In genomic region chrX:100687546-100687945, GRCh38 we compare ENCODE assay signal across 10 cellular contexts. TPM values are rescaled to one million over a fixed set of nuclear protein-coding genes. Genes with fewer than 3 reads are reported as not detected.
DNase-seq lines count a peak whose midpoint lies in the region; ATAC-seq and TF ChIP-seq lines count a peak whose summit lies in the region.
"Had no signal": no experiment of that assay in that cellular context is flagged by ENCODE, and none has a peak within 500 bp of the region (broad histone marks: within the 10 kb centered on the region; RNA-seq: fewer than 3 reads in every experiment).

No MANE protein-coding gene starts in this region.

- intact Hi-C loops in OCI-LY7 (cut with micrococcal nuclease; ENCODE audit: unreplicated experiment): loop anchor here (5.0 kb wide), 1 partner anchor 520 kb away; no protein-coding TSS in a partner anchor

- H2AFZ ChIP-seq in OCI-LY7 (ENCODE audit: low read length): peak overlapping the region; percentile 91

- H3K9me3 ChIP-seq in OCI-LY7 (ENCODE audit: low read length): no peaks in the 10 kb centered on the region

- peaks cover 21% of the 10 kb centered on the region for H3K4me1 ChIP-seq in OCI-LY7 (ENCODE audit: insufficient read depth, low read length, poor library complexity, severe bottlenecking)

- CTCF ChIA-PET in OCI-LY7 (lab: Charles Lee; ENCODE audit: unreplicated experiment): interaction anchor here (0.6 to 3.1 kb wide), 2 partner anchors 17 to 81 kb away, joined by 4 to 10 read pairs; no protein-coding TSS in a partner anchor

- no peaks in the 10 kb centered on the region for H3K9me2 ChIP-seq in OCI-LY7 (ENCODE audit: insufficient read depth, low read length)

- no peaks in the 10 kb centered on the region for H4K20me1 ChIP-seq in OCI-LY7 (ENCODE audit: insufficient read depth, low read length)

- ATAC-seq in GM19397 (IDR thresholded peaks at IDR 0.05; ENCODE audit: unreplicated experiment): peak; percentile 54
- peak; percentile 82 for ATAC-seq in HG02973 (IDR thresholded peaks at IDR 0.05; ENCODE audit: unreplicated experiment)
- no peak for ATAC-seq in SK-N-SH treated with all-trans-retinoic acid at 6 μM for 48 hours
- ATAC-seq in omental fat pad (ENCODE audit: low FRiP score): no peak

- H3K79me2 ChIP-seq in OCI-LY7 (ENCODE audit: insufficient read depth, low read depth, low read length): no peaks in the 10 kb centered on the region

- peak overlapping the region; percentile 35 for H3K27ac ChIP-seq in OCI-LY7 (ENCODE audit: low read depth, low read length, poor library complexity, severe bottlenecking)

- DNase-seq in GM10266 (ENCODE audit: extremely low spot score) (peak; percentile 2), OCI-LY7 (ENCODE audit: low spot score) (peak; percentile 54), DMS 273 treated with DMSO at 0.1 percent for 48 hours (lab: John Stamatoyannopoulos, UW) (no peak), HuH-7.5 (ENCODE audit: low spot score) (no peak), omental fat pad (ENCODE audit: low spot score) (no peak)
- DNase-seq: CD4-positive, CD25-positive, alpha-beta regulatory T cell; SW 1271 had no signal

- H3K36me3 ChIP-seq in OCI-LY7 (ENCODE audit: insufficient read depth, low read length): no peaks in the 10 kb centered on the region

- no peak for TF ChIP-seq CTCF in GM10266 (IDR thresholded peaks at IDR 0.05; ENCODE audit: control insufficient read depth, insufficient read depth, low read depth, missing control alignments)
- no peak for TF ChIP-seq CTCF in OCI-LY7 (conservative IDR thresholded peaks at IDR 0.05; ENCODE audit: low read length)
- TF ChIP-seq CTCF in omental fat pad (IDR thresholded peaks at IDR 0.05): no peak

- BruUV-seq in OCI-LY7 (replicated peaks; lab: Mats Ljungman, UMichigan): no TSS peak

- POLR2A ChIA-PET in OCI-LY7 (lab: Charles Lee): interaction anchor here (0.8 to 1.0 kb wide), 2 partner anchors 81 to 124 kb away, joined by 3 to 5 read pairs; no protein-coding TSS in a partner anchor

- H3K4me3 ChIP-seq in OCI-LY7 (ENCODE audit: low read depth, low read length, poor library complexity, severe bottlenecking): no peak overlapping the region

- peak overlapping the region; percentile 63 for H3K4me2 ChIP-seq in OCI-LY7 (ENCODE audit: low read length)

TF ChIP-seq in SK-N-SH treated with all-trans-retinoic acid at 6 μM for 48 hours, 23 proteins besides CTCF, POLR2A, EP300 and RAD21:
- TF ChIP-seq CREB5 (CRISPR knock-in tag; IDR thresholded peaks at IDR 0.05; ENCODE audit: low read depth) (no peak), ZC3H10 (CRISPR knock-in tag; IDR thresholded peaks at IDR 0.05) (no peak), ZNF565 (CRISPR knock-in tag; conservative IDR thresholded peaks at IDR 0.05; ENCODE audit: low read depth) (no peak), POU6F1 (CRISPR knock-in tag; IDR thresholded peaks at IDR 0.05; ENCODE audit: borderline replicate concordance, low read depth) (no peak), ZNF70 (CRISPR knock-in tag; IDR thresholded peaks at IDR 0.05) (no peak), BACH2 (CRISPR knock-in tag; IDR thresholded peaks at IDR 0.05; ENCODE audit: borderline replicate concordance) (no peak), TCF4 (CRISPR knock-in tag; IDR thresholded peaks at IDR 0.05; ENCODE audit: borderline replicate concordance) (no peak), ARNTL (CRISPR knock-in tag; IDR thresholded peaks at IDR 0.05; ENCODE audit: borderline replicate concordance, low read depth) (no peak), ZFP30 (CRISPR knock-in tag; IDR thresholded peaks at IDR 0.05) (no peak), RARB (CRISPR knock-in tag; IDR thresholded peaks at IDR 0.05) (no peak)
TF ChIP-seq in SK-N-SH treated with all-trans-retinoic acid at 6 μM for 48 hours: peak in this region for 0.

RNA-seq across cellular contexts. Expression of gene SRPX2, which starts 43.5 kb away (rescaled TPM):
- not detected in 2 replicates for total RNA-seq in OCI-LY7 (2014; rRNA removed; shearing (Covaris generic))
- total RNA-seq in OCI-LY7 (2022): not detected in 2 replicates
- total RNA-seq in omental fat pad: 100 to 1,000 TPM in 2 of 4 donors, 10 to 100 TPM in 2; 77.9 to 327 (median 148) TPM
- total RNA-seq: CD4-positive, CD25-positive, alpha-beta regulatory T cell had no signal

RNA-seq across cellular contexts. Expression of gene SYTL4, which starts 44.4 kb away (rescaled TPM):
- not detected in 2 replicates for total RNA-seq in OCI-LY7 (2014; rRNA removed; shearing (Covaris generic))
- total RNA-seq in OCI-LY7 (2022) (not detected in 2 replicates), omental fat pad (10 to 100 TPM; 10.2 to 37.2 (median 14.8) TPM)

RNA-seq across cellular contexts. Expression of gene TSPAN6, which starts 50.9 kb away (rescaled TPM):
- not detected in 2 replicates for total RNA-seq in OCI-LY7 (2014; rRNA removed; shearing (Covaris generic))
- total RNA-seq in OCI-LY7 (2022) (not detected in 2 replicates), omental fat pad (10 to 100 TPM; 27.3 to 55.5 (median 38.4) TPM)

Comparison
In these comparisons a context has a peak if more than half of its experiments do, and no peak if none do; other contexts are left out.
1. DNase-seq: peak in GM10266 (single experiment) and OCI-LY7 (single experiment); none in DMS 273 treated with DMSO at 0.1 percent for 48 hours (single experiment), HuH-7.5 (single experiment) and omental fat pad (single experiment).
2. ATAC-seq: peak in GM19397 (single experiment) and HG02973 (single experiment); none in SK-N-SH treated with all-trans-retinoic acid at 6 μM for 48 hours (single experiment) and omental fat pad (single experiment).
3. RNA of gene SRPX2, which starts 43.5 kb away (total RNA-seq): 77.9 to 327 TPM in omental fat pad; not detected in OCI-LY7; every median in the first group is over 10 times any median in the second.
4. RNA of gene SYTL4, which starts 44.4 kb away (total RNA-seq): 10.2 to 37.2 TPM in omental fat pad; not detected in OCI-LY7; every median in the first group is over 10 times any median in the second.
5. RNA of gene TSPAN6, which starts 50.9 kb away (total RNA-seq): 27.3 to 55.5 TPM in omental fat pad; not detected in OCI-LY7; every median in the first group is over 10 times any median in the second.